Comparison of ENCODE assay signal across 8 cellular contexts in the genomic region with DNA sequence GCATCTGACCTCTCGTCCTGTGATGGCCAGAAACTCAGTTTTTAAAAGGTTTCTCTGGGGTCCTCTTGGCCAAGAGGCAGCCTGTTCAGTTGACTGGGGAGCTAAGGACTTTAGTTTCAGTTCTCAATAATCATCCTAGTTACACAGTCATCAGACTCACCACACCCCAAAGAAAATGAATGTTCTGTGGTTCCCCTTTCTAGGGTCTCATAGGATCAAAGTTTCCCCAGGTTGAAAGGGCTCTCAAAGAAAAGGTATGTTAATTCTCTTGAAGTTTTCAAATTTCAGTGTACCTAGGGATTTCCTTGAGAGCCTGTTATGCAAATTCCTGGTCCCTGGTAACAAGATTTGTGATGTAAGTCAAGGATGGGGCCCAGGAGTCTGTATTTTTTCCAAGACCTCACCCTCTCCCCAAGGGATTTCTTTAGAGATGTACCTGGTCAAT.
A peak's percentile ranks its signal among the peaks of the same experiment; 100 is the strongest.
DNase-seq lines count a peak whose midpoint lies in the region; ATAC-seq and TF ChIP-seq lines count a peak whose summit lies in the region.

No MANE protein-coding gene starts in this region.

- peak overlapping the region; percentile 73 for H3K27ac Mint-ChIP-seq in dendritic cell treated with granulocyte-macrophage colony-stimulating factor and Interleukin-4, amounts not matched to agents 40 ng/mL and 50 ng/mL, for 4 days
- no peak overlapping the region for H3K27ac Mint-ChIP-seq in progenitor cell of endocrine pancreas

- TF ChIP-seq CTCF in GM12865 (IDR thresholded peaks at IDR 0.05; ENCODE audit: insufficient read depth, low read depth, low read length, missing control alignments) (no peak), GM20000 (IDR thresholded peaks at IDR 0.05; ENCODE audit: extremely low read depth, missing control alignments) (no peak), ascending aorta (IDR thresholded peaks at IDR 0.05) (no peak), progenitor cell of endocrine pancreas (IDR thresholded peaks at IDR 0.05; ENCODE audit: unreplicated experiment) (no peak)

- no peaks in the 10 kb centered on the region for H3K4me1 ChIP-seq in ascending aorta

- H3K4me3 Mint-ChIP-seq in dendritic cell treated with granulocyte-macrophage colony-stimulating factor and Interleukin-4, amounts not matched to agents 40 ng/mL and 50 ng/mL, for 4 days = no peak overlapping the region
- no peak overlapping the region for H3K4me3 Mint-ChIP-seq in progenitor cell of endocrine pancreas (ENCODE audit: low read depth)

- peaks cover 9% of the 10 kb centered on the region for H3K9me3 Mint-ChIP-seq in dendritic cell treated with granulocyte-macrophage colony-stimulating factor and Interleukin-4, amounts not matched to agents 40 ng/mL and 50 ng/mL, for 4 days
- H3K9me3 Mint-ChIP-seq in progenitor cell of endocrine pancreas (ENCODE audit: low read depth) = peaks cover 3% of the 10 kb centered on the region

- peaks cover 41% of the 10 kb centered on the region for H3K4me1 Mint-ChIP-seq in dendritic cell treated with granulocyte-macrophage colony-stimulating factor and Interleukin-4, amounts not matched to agents 40 ng/mL and 50 ng/mL, for 4 days (ENCODE audit: low read depth)
- peaks cover 16% of the 10 kb centered on the region for H3K4me1 Mint-ChIP-seq in progenitor cell of endocrine pancreas (ENCODE audit: low read depth)

- no peaks in the 10 kb centered on the region for H3K27me3 ChIP-seq in ascending aorta

- H3K36me3 ChIP-seq in ascending aorta = no peaks in the 10 kb centered on the region

- H3K27me3 Mint-ChIP-seq in dendritic cell treated with granulocyte-macrophage colony-stimulating factor and Interleukin-4, amounts not matched to agents 40 ng/mL and 50 ng/mL, for 4 days = peaks cover 4% of the 10 kb centered on the region
- H3K27me3 Mint-ChIP-seq in progenitor cell of endocrine pancreas = peaks cover 47% of the 10 kb centered on the region

- DNase-seq in GM12865 (ENCODE audit: low read depth) = peak; percentile 77
- DNase-seq in GM20000 (ENCODE audit: low spot score) = peak; percentile 73
- DNase-seq in ascending aorta (ENCODE audit: low spot score in 2 of 2) = no peak
- no peak for DNase-seq in progenitor cell of endocrine pancreas (ENCODE audit: low spot score, unreplicated experiment)
- no peak for DNase-seq in dedifferentiated amniotic fluid mesenchymal stem cell (ENCODE audit: extremely low spot score)
- no peak for DNase-seq in activated CD4-positive, alpha-beta T cell treated with anti-CD3 and anti-CD28 coated beads, Interleukin-2, amount 50 U/mL, for 4 hours

- ATAC-seq in HG03196 (IDR thresholded peaks at IDR 0.05; ENCODE audit: unreplicated experiment) = peak; percentile 92

- H3K27ac ChIP-seq in ascending aorta = no peak overlapping the region

- H3K4me3 ChIP-seq in GM12865 (ENCODE audit: low read depth, low read length) (no peak overlapping the region), ascending aorta (no peak overlapping the region)

- H3K9me3 ChIP-seq in ascending aorta = no peaks in the 10 kb centered on the region

- no peaks in the 10 kb centered on the region for H3K36me3 Mint-ChIP-seq in dendritic cell treated with granulocyte-macrophage colony-stimulating factor and Interleukin-4, amounts not matched to agents 40 ng/mL and 50 ng/mL, for 4 days (ENCODE audit: low read depth)
- peaks cover 1% of the 10 kb centered on the region for H3K36me3 Mint-ChIP-seq in progenitor cell of endocrine pancreas (ENCODE audit: insufficient read depth)

- intact Hi-C loops in dendritic cell treated with granulocyte-macrophage colony-stimulating factor and Interleukin-4, amounts not matched to agents 40 ng/mL and 50 ng/mL, for 4 days (cut with micrococcal nuclease) = no loop called here
- intact Hi-C loops in ascending aorta (cut with DNase I) = no loop called here

Comparison
In these comparisons a context has a peak if more than half of its experiments do, and no peak if none do; other contexts are left out.
1. DNase-seq: peak in GM12865 (single experiment) and GM20000 (single experiment); none in ascending aorta (0 of 2), progenitor cell of endocrine pancreas (single experiment), dedifferentiated amniotic fluid mesenchymal stem cell (single experiment) and activated CD4-positive, alpha-beta T cell treated with anti-CD3 and anti-CD28 coated beads, Interleukin-2, amount 50 U/mL, for 4 hours (0 of 2).